In genomic region chr17:79544142-79544914, GRCh38 we compare ENCODE assay signal across 19 cellular contexts.
DNase-seq lines count a peak whose midpoint lies in the region; ATAC-seq lines count a peak whose summit lies in the region.
"Had no signal": no experiment of that assay in that cellular context is flagged by ENCODE, and none has a peak within 500 bp of the region (broad histone marks: within the 10 kb centered on the region; RNA-seq: fewer than 3 reads in every experiment).

No MANE protein-coding gene starts in this region.

- no peak overlapping the region for H3K4me3 Mint-ChIP-seq in activated naive CD4-positive, alpha-beta T cell treated with anti-CD3 and anti-CD28 coated beads for 36 hours
- H3K4me3 Mint-ChIP-seq: CD4-positive, alpha-beta T cell had no signal

- H3K9me3 Mint-ChIP-seq in activated naive CD4-positive, alpha-beta T cell treated with anti-CD3 and anti-CD28 coated beads for 36 hours: no peaks in the 10 kb centered on the region
- H3K9me3 Mint-ChIP-seq: CD4-positive, alpha-beta T cell had no signal

- intact Hi-C loops in activated naive CD4-positive, alpha-beta T cell treated with anti-CD3 and anti-CD28 coated beads for 36 hours (cut with micrococcal nuclease): no loop called here

- no peak for ATAC-seq in GM18502 (IDR thresholded peaks at IDR 0.05; ENCODE audit: poor library complexity, unreplicated experiment)
- ATAC-seq: K562, PC-3 had no signal

- H3K4me1 Mint-ChIP-seq in activated naive CD4-positive, alpha-beta T cell treated with anti-CD3 and anti-CD28 coated beads for 36 hours (ENCODE audit: low read depth): no peaks in the 10 kb centered on the region

- H3K27me3 Mint-ChIP-seq in activated naive CD4-positive, alpha-beta T cell treated with anti-CD3 and anti-CD28 coated beads for 36 hours (ENCODE audit: low read depth): peaks cover 3% of the 10 kb centered on the region

- H3K27ac ChIP-seq in temporal lobe (ENCODE audit: low read depth, low read length): peak overlapping the region; percentile 83
- H3K27ac ChIP-seq: GM23248 had no signal

- CTCF ChIA-PET in activated naive CD4-positive, alpha-beta T cell treated with anti-CD3 and anti-CD28 coated beads for 36 hours (lab: Charles Lee): no interaction called here

- DNase-seq in activated naive CD4-positive, alpha-beta T cell treated with anti-CD3 and anti-CD28 coated beads for 36 hours: no peak
- DNase-seq in activated naive CD4-positive, alpha-beta T cell treated with Interleukin-2 at 50 U/mL for 16 hours: no peak
- peak; percentile 67 for DNase-seq in cerebellum (ENCODE audit: low spot score)
- DNase-seq in middle frontal gyrus (ENCODE audit: extremely low spot score, low spot score): peak; percentile 33
- DNase-seq in stimulated activated CD4-positive, alpha-beta T cell treated with anti-CD3 and anti-CD28 coated beads, Interleukin-12 subunit alpha, Interleukin-12 subunit beta, amount 100 ng/mL, for 4 hours: no peak
- DNase-seq in NCI-H510A treated with DMSO at 0.1 percent for 48 hours (lab: John Stamatoyannopoulos, UW): no peak
- DNase-seq: CD4-positive, alpha-beta T cell; DMS153; GF-D8; HCEC 1CT; NCI-H1092 treated with DMSO at 0.1 percent for 48 hours; NCI-H146; NCI-H2029 treated with DMSO at 0.1 percent for 48 hours; NCI-H2227 treated with DMSO at 0.1 percent for 48 hours; PC-3 had no signal

- H3K36me3 Mint-ChIP-seq in activated naive CD4-positive, alpha-beta T cell treated with anti-CD3 and anti-CD28 coated beads for 36 hours (ENCODE audit: low read depth): no peaks in the 10 kb centered on the region

- H3K27ac Mint-ChIP-seq in activated naive CD4-positive, alpha-beta T cell treated with anti-CD3 and anti-CD28 coated beads for 36 hours: peak overlapping the region; percentile 16
- H3K27ac Mint-ChIP-seq: CD4-positive, alpha-beta T cell had no signal

Comparison
In these comparisons a context has a peak if more than half of its experiments do, and no peak if none do; other contexts are left out.
1. DNase-seq: peak in cerebellum (single experiment) and middle frontal gyrus (single experiment); none in activated naive CD4-positive, alpha-beta T cell treated with anti-CD3 and anti-CD28 coated beads for 36 hours (single experiment), activated naive CD4-positive, alpha-beta T cell treated with Interleukin-2 at 50 U/mL for 16 hours (single experiment), stimulated activated CD4-positive, alpha-beta T cell treated with anti-CD3 and anti-CD28 coated beads, Interleukin-12 subunit alpha, Interleukin-12 subunit beta, amount 100 ng/mL, for 4 hours (single experiment) and NCI-H510A treated with DMSO at 0.1 percent for 48 hours (single experiment).